Comparison of ENCODE assay signal across 17 cellular contexts in the genomic region with DNA sequence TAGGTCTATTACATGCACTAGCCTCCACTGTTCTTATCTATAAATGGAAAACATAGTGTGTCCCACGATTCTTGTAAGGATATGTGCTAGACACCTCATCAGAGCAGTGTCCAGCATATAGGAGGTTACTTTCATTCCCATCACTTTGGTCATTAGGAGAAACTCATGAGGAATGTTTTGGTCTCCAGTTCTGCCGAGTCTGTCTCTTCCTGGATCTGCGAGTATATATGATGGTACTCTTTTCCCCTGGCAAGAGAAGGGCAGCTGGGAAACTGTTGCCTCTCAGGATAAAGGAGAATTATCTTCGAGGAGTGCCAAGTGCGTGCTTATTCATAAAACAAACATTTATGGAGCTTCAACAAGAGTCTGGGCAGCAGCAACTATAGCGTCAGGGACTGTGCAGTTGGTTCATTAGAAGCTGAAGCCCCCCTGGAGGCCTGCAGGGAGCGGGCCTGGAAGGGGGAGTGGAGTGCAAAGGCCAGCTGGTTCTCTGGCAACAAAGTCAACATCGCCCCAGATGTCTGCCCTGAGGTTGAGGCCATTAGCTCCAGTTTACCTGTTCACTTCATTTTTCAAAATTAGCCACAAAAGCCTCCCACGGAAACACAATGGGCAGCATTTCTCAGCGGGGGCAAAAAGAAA.
DNase-seq lines count a peak whose midpoint lies in the region; ATAC-seq, FAIRE-seq and TF ChIP-seq lines count a peak whose summit lies in the region.
"Had no signal": no experiment of that assay in that cellular context is flagged by ENCODE, and none has a peak within 500 bp of the region (broad histone marks: within the 10 kb centered on the region; RNA-seq: fewer than 3 reads in every experiment).

No MANE protein-coding gene starts in this region.

- CTCF ChIA-PET in HEK293 (lab: Yijun Ruan, JAX): interaction anchor here (0.6 kb wide), 1 partner anchor 384 kb away, joined by 3 read pairs; no protein-coding TSS in a partner anchor
- CTCF ChIA-PET in HEK293T (lab: Yijun Ruan, JAX): no interaction called here

- WGBS in mesodermal cell (ENCODE audit: insufficient coverage in 2 of 2), 2 experiments: 90 to 94% methylated on average over 7 of the region's 10 CpGs

- no peak for FAIRE-seq in H54 (lab: Jason Lieb, UNC)

- H3K4me1 ChIP-seq in HEK293 (ENCODE audit: control insufficient read depth, insufficient read depth, low read length) (peaks cover 7% of the 10 kb centered on the region), mesodermal cell (ENCODE audit: control insufficient read depth, insufficient read depth, low read length, poor library complexity, severe bottlenecking) (peaks cover 5% of the 10 kb centered on the region)

- H3K4me3 ChIP-seq in HEK293 (ENCODE audit: low read depth, low read length): no peak overlapping the region
- H3K4me3 ChIP-seq in mesodermal cell (ENCODE audit: extremely low read depth, insufficient read depth, low read length, poor library complexity, severe bottlenecking): no peak overlapping the region
- H3K4me3 ChIP-seq: skin epidermis, thoracic aorta had no signal

- POLR2A ChIA-PET in HEK293 (lab: Yijun Ruan, JAX): no interaction called here
- POLR2A ChIA-PET in HEK293T (lab: Yijun Ruan, JAX): no interaction called here

- TF ChIP-seq CTCF in HEK293 (tag by site-specific recombination; IDR thresholded peaks at IDR 0.05): no peak

- H3K9me3 ChIP-seq in HEK293 (ENCODE audit: control insufficient read depth, insufficient read depth, low read depth, low read length) (no peaks in the 10 kb centered on the region), mesodermal cell (ENCODE audit: control insufficient read depth, low read length) (peaks cover 1% of the 10 kb centered on the region)
- H3K9me3 ChIP-seq: thoracic aorta had no signal

- H3K27ac ChIP-seq in HEK293 (ENCODE audit: extremely low read depth, low read depth, low read length) (no peak overlapping the region; the same call in 1 of the 2 replicates), mesodermal cell (ENCODE audit: low read depth, low read length, severe bottlenecking) (peak overlapping the region; percentile 36)
- H3K27ac ChIP-seq: thoracic aorta had no signal

- no peak for ATAC-seq in HG03571 (IDR thresholded peaks at IDR 0.05; ENCODE audit: unreplicated experiment)
- ATAC-seq: activated naive CD4-positive, alpha-beta T cell treated with anti-CD3 and anti-CD28 coated beads, Interleukin-2, amount 50 U/mL, for 72 hours; left colon had no signal

- no peak for TF ChIP-seq POLR2A in H54 (IDR thresholded peaks at IDR 0.05; ENCODE audit: low read depth, low read length)

- H3K36me3 ChIP-seq in HEK293 (ENCODE audit: control insufficient read depth in 2 of 2, insufficient read depth in 1 of 2, low read length in 2 of 2) (no peaks in the 10 kb centered on the region), mesodermal cell (ENCODE audit: control insufficient read depth, insufficient read depth, low read length) (no peaks in the 10 kb centered on the region)
- H3K36me3 ChIP-seq: thoracic aorta had no signal

- DNase-seq in NCI-H187 treated with DMSO at 0.1 percent for 48 hours (lab: John Stamatoyannopoulos, UW) (peak; percentile 72), NCI-H748 treated with DMSO at 0.1 percent for 48 hours (lab: John Stamatoyannopoulos, UW) (peak; percentile 88), H54 (ENCODE audit: insufficient read length, low spot score) (no peak), HEK293T (ENCODE audit: extremely low spot score) (no peak)
- DNase-seq in effector CD4-positive, alpha-beta T cell: no peak
- DNase-seq: activated CD4-positive, alpha-beta T cell treated with anti-CD3 and anti-CD28 coated beads, Interleukin-2, amount 50 U/mL, for 1 hour; GF-D8; GOT3; left colon; NCI-H226; stimulated activated CD4-positive, alpha-beta T cell treated with anti-CD3 and anti-CD28 coated beads, Interleukin-4, amount 100 ng/mL, for 4 hours had no signal

TF ChIP-seq in HEK293, 187 proteins besides CTCF, POLR2A, EP300 and RAD21:
- TF ChIP-seq ZNF23 (tag by site-specific recombination; IDR thresholded peaks at IDR 0.05; ENCODE audit: borderline replicate concordance) (no peak), GLIS1 (tag by site-specific recombination; IDR thresholded peaks at IDR 0.05) (0 out of 2 replicates have a peak, but pooled peaks have one; percentile 27)

TF ChIP-seq in HEK293T, 16 proteins besides CTCF, POLR2A, EP300 and RAD21:
- no peak for TF ChIP-seq FOXK2 (IDR thresholded peaks at IDR 0.05)
- no peak for TF ChIP-seq L3MBTL2 (conservative IDR thresholded peaks at IDR 0.05)
- no peak for TF ChIP-seq FOXA1 (IDR thresholded peaks at IDR 0.05)
- no peak for TF ChIP-seq ZNF384 (IDR thresholded peaks at IDR 0.05)
- no peak for TF ChIP-seq SP1 (IDR thresholded peaks at IDR 0.05)
- no peak for TF ChIP-seq HDGF (IDR thresholded peaks at IDR 0.05; ENCODE audit: borderline replicate concordance)
- TF ChIP-seq, protein P1, sequence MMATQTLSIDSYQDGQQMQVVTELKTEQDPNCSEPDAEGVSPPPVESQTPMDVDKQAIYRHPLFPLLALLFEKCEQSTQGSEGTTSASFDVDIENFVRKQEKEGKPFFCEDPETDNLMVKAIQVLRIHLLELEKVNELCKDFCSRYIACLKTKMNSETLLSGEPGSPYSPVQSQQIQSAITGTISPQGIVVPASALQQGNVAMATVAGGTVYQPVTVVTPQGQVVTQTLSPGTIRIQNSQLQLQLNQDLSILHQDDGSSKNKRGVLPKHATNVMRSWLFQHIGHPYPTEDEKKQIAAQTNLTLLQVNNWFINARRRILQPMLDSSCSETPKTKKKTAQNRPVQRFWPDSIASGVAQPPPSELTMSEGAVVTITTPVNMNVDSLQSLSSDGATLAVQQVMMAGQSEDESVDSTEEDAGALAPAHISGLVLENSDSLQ (IDR thresholded peaks at IDR 0.05): no peak
- TF ChIP-seq TARDBP (IDR thresholded peaks at IDR 0.05): no peak
- TF ChIP-seq ELF4 (IDR thresholded peaks at IDR 0.05): no peak
- no peak for TF ChIP-seq SUZ12 (IDR thresholded peaks at IDR 0.05)
- no peak for TF ChIP-seq ARNT (IDR thresholded peaks at IDR 0.05)
- no peak for TF ChIP-seq NFRKB (IDR thresholded peaks at IDR 0.05)
- no peak for TF ChIP-seq LEF1 (IDR thresholded peaks at IDR 0.05; ENCODE audit: borderline replicate concordance)
- TF ChIP-seq CTBP1 (IDR thresholded peaks at IDR 0.05; ENCODE audit: borderline replicate concordance): no peak
- no peak for TF ChIP-seq BHLHE40 (IDR thresholded peaks at IDR 0.05; ENCODE audit: borderline replicate concordance)

Comparison
In these comparisons a context has a peak if more than half of its experiments do, and no peak if none do; other contexts are left out.
1. DNase-seq: peak in NCI-H187 treated with DMSO at 0.1 percent for 48 hours (single experiment) and NCI-H748 treated with DMSO at 0.1 percent for 48 hours (single experiment); none in effector CD4-positive, alpha-beta T cell (single experiment), H54 (single experiment) and HEK293T (single experiment).